Comparison of ENCODE assay signal across 9 cellular contexts in the genomic region with DNA sequence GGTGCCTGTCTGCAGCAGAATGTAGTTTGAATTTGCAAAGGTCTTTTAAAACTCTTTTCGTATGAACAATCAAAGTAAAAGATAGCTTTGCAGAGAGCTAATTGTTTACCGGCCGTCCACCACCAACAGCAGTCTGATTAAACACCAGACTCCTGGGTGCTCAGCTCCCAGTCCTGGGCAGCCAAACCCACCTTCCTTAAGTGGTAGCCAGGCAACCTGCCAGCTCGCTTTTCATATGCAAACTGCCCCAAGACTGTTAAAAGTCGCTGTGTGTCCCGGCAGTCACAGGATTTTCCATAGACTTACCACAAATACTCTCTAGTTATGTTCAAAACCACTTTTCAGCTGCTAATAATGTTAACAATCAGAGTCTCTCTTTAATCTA. TPM values are rescaled to one million over a fixed set of nuclear protein-coding genes. Genes with fewer than 3 reads are reported as not detected.
DNase-seq lines count a peak whose midpoint lies in the region; ATAC-seq, FAIRE-seq and TF ChIP-seq lines count a peak whose summit lies in the region.
"Had no signal": no experiment of that assay in that cellular context is flagged by ENCODE, and none has a peak within 500 bp of the region (broad histone marks: within the 10 kb centered on the region; RNA-seq: fewer than 3 reads in every experiment).

No MANE protein-coding gene starts in this region.

- H3K27me3 ChIP-seq in ACC112 (ENCODE audit: insufficient read depth, low read length) (0 out of 2 replicates have a peak, but pooled peaks cover 2% of the 10 kb centered on the region), esophagus muscularis mucosa (peaks cover 0 to 14% (median 0%) of the 10 kb centered on the region in 4 donors), MM.1S (replicated peaks; ENCODE audit: insufficient read depth, low read length) (no peaks in the 10 kb centered on the region)

- H3K27ac ChIP-seq in ACC112 (ENCODE audit: low read depth, low read length), result peak overlapping the region; percentile 31; the same call in 1 of the 2 replicates
- peak overlapping the region; percentile 46 to 62 (median 56) for H3K27ac ChIP-seq in esophagus muscularis mucosa (replicated peaks in 1 of 4)
- H3K27ac ChIP-seq in MM.1S (ENCODE audit: low read length), result no peak overlapping the region

- no peaks in the 10 kb centered on the region for H3K9me2 ChIP-seq in MM.1S (replicated peaks; ENCODE audit: insufficient read depth, low read length)

- H3K4me3 ChIP-seq in ACC112 (ENCODE audit: low read depth, low read length) (peak overlapping the region; percentile 88), esophagus muscularis mucosa (peak overlapping the region; percentile 40 to 54 (median 43)), MM.1S (ENCODE audit: low read length) (no peak overlapping the region)

- peaks cover 77% of the 10 kb centered on the region for H3K27me3 Mint-ChIP-seq in nephron progenitor cell (ENCODE audit: low read depth, poor library complexity)
- H3K27me3 Mint-ChIP-seq in stimulated activated memory B cell treated with anti-CD40 and anti-IgM and Interleukin-4, amounts not matched to agents 10 μg/mL and 1 μg/mL and 100 μg/mL, for 72 hours, result peaks cover 54% of the 10 kb centered on the region

- no peak overlapping the region for H3K27ac Mint-ChIP-seq in nephron progenitor cell
- no peak overlapping the region for H3K27ac Mint-ChIP-seq in stimulated activated memory B cell treated with anti-CD40 and anti-IgM and Interleukin-4, amounts not matched to agents 10 μg/mL and 1 μg/mL and 100 μg/mL, for 72 hours

- H3K4me3 Mint-ChIP-seq in nephron progenitor cell, result peak overlapping the region; percentile 79
- H3K4me3 Mint-ChIP-seq in stimulated activated memory B cell treated with anti-CD40 and anti-IgM and Interleukin-4, amounts not matched to agents 10 μg/mL and 1 μg/mL and 100 μg/mL, for 72 hours, result no peak overlapping the region

- no peaks in the 10 kb centered on the region for H3F3A ChIP-seq in MM.1S (ENCODE audit: insufficient read depth, low read length)

- H3K4me1 ChIP-seq in ACC112 (ENCODE audit: control insufficient read depth, insufficient read depth, low read length, unreplicated experiment), result peaks cover 29% of the 10 kb centered on the region
- peaks cover 9 to 42% (median 36%) of the 10 kb centered on the region in 4 donors for H3K4me1 ChIP-seq in esophagus muscularis mucosa
- no peaks in the 10 kb centered on the region for H3K4me1 ChIP-seq in MM.1S (ENCODE audit: low read length)

- TF ChIP-seq CTCF in esophagus muscularis mucosa (IDR thresholded peaks at IDR 0.05) (no peak), nephron progenitor cell (IDR thresholded peaks at IDR 0.05) (no peak), MM.1S (IDR thresholded peaks at IDR 0.05; ENCODE audit: low read length) (no peak)

- no peak for ATAC-seq in HG02973 (IDR thresholded peaks at IDR 0.05; ENCODE audit: unreplicated experiment)
- no peak for ATAC-seq in stimulated activated memory B cell treated with anti-CD40 and anti-IgM and Interleukin-4, amounts not matched to agents 10 μg/mL and 1 μg/mL and 100 μg/mL, for 72 hours

- peaks cover 30% of the 10 kb centered on the region for H3K9me3 Mint-ChIP-seq in nephron progenitor cell
- H3K9me3 Mint-ChIP-seq in stimulated activated memory B cell treated with anti-CD40 and anti-IgM and Interleukin-4, amounts not matched to agents 10 μg/mL and 1 μg/mL and 100 μg/mL, for 72 hours, result peaks cover 5% of the 10 kb centered on the region

- 17% methylated on average over 6 of the region's 6 CpGs for WGBS in esophagus muscularis mucosa

- H3K9me3 ChIP-seq in esophagus muscularis mucosa, result no peaks in the 10 kb centered on the region
- H3K9me3 ChIP-seq in MM.1S (replicated peaks; ENCODE audit: insufficient read depth, low read length), result no peaks in the 10 kb centered on the region

- DNase-seq in NCI-H1105 (lab: John Stamatoyannopoulos, UW), result peak; percentile 90
- no peak for DNase-seq in esophagus muscularis mucosa (ENCODE audit: extremely low spot score)
- no peak for DNase-seq in nephron progenitor cell
- DNase-seq in MM.1S, result no peak
- no peak for DNase-seq in GM12892 (ENCODE audit: insufficient read length)
- DNase-seq: NCI-H446 had no signal

- H3K36me3 Mint-ChIP-seq in nephron progenitor cell (ENCODE audit: low read depth), result peaks cover 3% of the 10 kb centered on the region
- H3K36me3 Mint-ChIP-seq in stimulated activated memory B cell treated with anti-CD40 and anti-IgM and Interleukin-4, amounts not matched to agents 10 μg/mL and 1 μg/mL and 100 μg/mL, for 72 hours, result no peaks in the 10 kb centered on the region

- intact Hi-C loops in esophagus muscularis mucosa (cut with DNase I), result no loop called here

- H2AFZ ChIP-seq in ACC112 (ENCODE audit: low read length, unreplicated experiment), result no peak overlapping the region
- H2AFZ ChIP-seq in MM.1S (ENCODE audit: low read length), result no peak overlapping the region

- no peaks in the 10 kb centered on the region for H4K20me1 ChIP-seq in MM.1S (ENCODE audit: insufficient read depth, low read length)

- TF ChIP-seq POLR2A in esophagus muscularis mucosa (IDR thresholded peaks at IDR 0.05; ENCODE audit: low read depth), result no peak
- TF ChIP-seq POLR2A in GM12892 (IDR thresholded peaks at IDR 0.05; ENCODE audit: low read depth, low read length), result no peak

- H3K9ac ChIP-seq in MM.1S (ENCODE audit: low read length), result no peak overlapping the region

- no peak for FAIRE-seq in GM12892 (lab: Jason Lieb, UNC)

- H3K79me2 ChIP-seq in ACC112 (ENCODE audit: control insufficient read depth, insufficient read depth, low read length, unreplicated experiment) (peaks cover 40% of the 10 kb centered on the region), MM.1S (ENCODE audit: low read length) (no peaks in the 10 kb centered on the region)

- H3K4me2 ChIP-seq in MM.1S (ENCODE audit: low read depth, low read length), result no peak overlapping the region

- peaks cover 31% of the 10 kb centered on the region for H3K4me1 Mint-ChIP-seq in nephron progenitor cell
- peaks cover 26% of the 10 kb centered on the region for H3K4me1 Mint-ChIP-seq in stimulated activated memory B cell treated with anti-CD40 and anti-IgM and Interleukin-4, amounts not matched to agents 10 μg/mL and 1 μg/mL and 100 μg/mL, for 72 hours

- TF ChIP-seq EP300 in esophagus muscularis mucosa (IDR thresholded peaks at IDR 0.05), result no peak

- H3K36me3 ChIP-seq in ACC112 (ENCODE audit: insufficient read depth, low read length) (peaks cover 15% of the 10 kb centered on the region), esophagus muscularis mucosa (peaks cover 0 to 14% (median 10%) of the 10 kb centered on the region in 4 donors), MM.1S (replicated peaks; ENCODE audit: insufficient read depth, low read length) (no peaks in the 10 kb centered on the region)

RNA-seq across cellular contexts. Expression of a gene that starts 0.8 kb away (rescaled TPM):
- total RNA-seq in esophagus muscularis mucosa, result 10 to 100 TPM; 25.7 to 36.4 (median 28.8) TPM
- not detected for polyA plus RNA-seq in GM12892 (2012; ENCODE audit: missing spikeins)
